In genomic region chr11:118998388-118998717, GRCh38 we compare ENCODE assay signal across 6 cellular contexts. TPM values are rescaled to one million over a fixed set of nuclear protein-coding genes. Genes with fewer than 3 reads are reported as not detected.
DNase-seq lines count a peak whose midpoint lies in the region; ATAC-seq and TF ChIP-seq lines count a peak whose summit lies in the region.

No MANE protein-coding gene starts in this region.

- peak overlapping the region; percentile 61 for H2AFZ ChIP-seq in ACC112 (ENCODE audit: low read length, unreplicated experiment)

- H3K4me1 Mint-ChIP-seq in central memory CD8-positive, alpha-beta T cell = peaks cover 33% of the 10 kb centered on the region

- H3K9me3 ChIP-seq in ovary = no peaks in the 10 kb centered on the region

- H3K27me3 ChIP-seq in ACC112 (ENCODE audit: insufficient read depth, low read length) (no peaks in the 10 kb centered on the region), ovary (no peaks in the 10 kb centered on the region)

- H3K4me3 ChIP-seq in ACC112 (ENCODE audit: low read depth, low read length) = peak overlapping the region; percentile 88
- H3K4me3 ChIP-seq in ovary = peak overlapping the region; percentile 80

- H3K27ac ChIP-seq in ACC112 (ENCODE audit: low read depth, low read length) (peak overlapping the region; percentile 29), ovary (peak overlapping the region; percentile 63 to 66)

- H3K4me1 ChIP-seq in ACC112 (ENCODE audit: control insufficient read depth, insufficient read depth, low read length, unreplicated experiment) (peaks cover 24% of the 10 kb centered on the region), ovary (ENCODE audit: insufficient read depth) (peaks cover 7% of the 10 kb centered on the region)

- TF ChIP-seq POLR2A in ovary (IDR thresholded peaks at IDR 0.05) = no peak

- ATAC-seq in HG03095 (IDR thresholded peaks at IDR 0.05; ENCODE audit: unreplicated experiment) = peak; percentile 22
- peak; percentile 26 for ATAC-seq in central memory CD8-positive, alpha-beta T cell (replicated peaks; ENCODE audit: extremely low read depth, poor library complexity, severe bottlenecking)
- ATAC-seq in HG02678 (IDR thresholded peaks at IDR 0.05; ENCODE audit: unreplicated experiment) = no peak

- TF ChIP-seq CTCF in ovary (IDR thresholded peaks at IDR 0.05) = no peak

- no peak for TF ChIP-seq EP300 in ovary (IDR thresholded peaks at IDR 0.05)

- WGBS in ovary, 3 donors = 1 to 2% (median 1%) methylated on average over 19 of the region's 19 CpGs

- peaks cover 45% of the 10 kb centered on the region for H3K36me3 Mint-ChIP-seq in central memory CD8-positive, alpha-beta T cell (ENCODE audit: insufficient read depth)

- no peak for DNase-seq in central memory CD8-positive, alpha-beta T cell (ENCODE audit: low spot score in 2 of 2)
- no peak for DNase-seq in ovary
- DNase-seq in NCI-H1417 (lab: John Stamatoyannopoulos, UW) = no peak

- peaks cover 10% of the 10 kb centered on the region for H3K36me3 ChIP-seq in ACC112 (ENCODE audit: insufficient read depth, low read length)
- no peaks in the 10 kb centered on the region for H3K36me3 ChIP-seq in ovary

- H3K27ac Mint-ChIP-seq in central memory CD8-positive, alpha-beta T cell (ENCODE audit: low read depth) = peak overlapping the region; percentile 96

- intact Hi-C loops in ovary (cut with DNase I) = loop anchor here in 1 of 4 donors (2.0 kb wide), 1 partner anchor 20 kb away; the partner anchor contains the start of genes RPS25 and TRAPPC4

- peak overlapping the region; percentile 96 for H3K4me3 Mint-ChIP-seq in central memory CD8-positive, alpha-beta T cell

- peaks cover 27% of the 10 kb centered on the region for H3K79me2 ChIP-seq in ACC112 (ENCODE audit: control insufficient read depth, insufficient read depth, low read length, unreplicated experiment)

- no peaks in the 10 kb centered on the region for H3K27me3 Mint-ChIP-seq in central memory CD8-positive, alpha-beta T cell

- no peaks in the 10 kb centered on the region for H3K9me3 Mint-ChIP-seq in central memory CD8-positive, alpha-beta T cell

RNA-seq across cellular contexts. Expression of gene CENATAC, which starts 0.4 kb away (rescaled TPM):
- total RNA-seq in ovary = 10 to 100 TPM; 23.4 to 51.0 (median 27.8) TPM
- 10 to 100 TPM; 19.9 to 21.6 TPM for polyA plus RNA-seq in ovary

RNA-seq across cellular contexts. Expression of gene RPS25, which starts 19.8 kb away (rescaled TPM):
- 1,000 to 10,000 TPM; 1,999 to 7,045 (median 2,410) TPM for total RNA-seq in ovary
- 1,000 to 10,000 TPM; 2,845 to 5,915 TPM for polyA plus RNA-seq in ovary

RNA-seq across cellular contexts. Expression of gene TRAPPC4, which starts 20.2 kb away (rescaled TPM):
- total RNA-seq in ovary = 10 to 100 TPM; 34.0 to 59.1 (median 57.5) TPM
- polyA plus RNA-seq in ovary = 10 to 100 TPM; 43.8 to 55.1 TPM

RNA-seq across cellular contexts. Expression of gene FOXR1, which starts 26.8 kb away (rescaled TPM):
- total RNA-seq in ovary = not detected
- polyA plus RNA-seq in ovary = 1 to 10 TPM in 1 of 2 donors, not detected in 1; 1.7 TPM

RNA-seq across cellular contexts. Expression of gene SLC37A4, which starts 32.3 kb away (rescaled TPM):
- 10 to 100 TPM; 11.2 to 38.1 (median 14.8) TPM for total RNA-seq in ovary
- 10 to 100 TPM; 10.5 to 11.9 TPM for polyA plus RNA-seq in ovary
